Comparison of ENCODE assay signal across 9 cellular contexts in the genomic region with DNA sequence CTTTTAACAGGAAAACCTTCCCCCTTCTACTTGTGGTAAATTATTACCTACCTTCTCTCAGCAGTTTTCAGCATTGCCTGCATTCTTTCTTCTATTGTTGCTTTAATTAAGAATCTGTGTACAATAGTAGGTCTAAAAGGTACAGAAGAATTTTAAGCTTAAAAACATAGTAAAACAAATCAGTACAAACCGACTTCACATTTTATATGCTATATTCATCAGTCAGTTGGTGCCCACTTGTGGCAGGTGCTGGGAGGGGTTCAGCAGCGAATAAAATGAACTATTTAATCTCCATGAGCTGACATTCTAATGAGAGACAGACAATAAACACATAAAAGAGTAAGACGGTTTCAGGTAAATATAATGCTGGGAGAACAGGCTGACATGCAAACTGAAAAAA.
DNase-seq lines count a peak whose midpoint lies in the region; ATAC-seq and TF ChIP-seq lines count a peak whose summit lies in the region.
"Had no signal": no experiment of that assay in that cellular context is flagged by ENCODE, and none has a peak within 500 bp of the region (broad histone marks: within the 10 kb centered on the region; RNA-seq: fewer than 3 reads in every experiment).

No MANE protein-coding gene starts in this region.

- peak; percentile 47 for DNase-seq in EH (ENCODE audit: low read depth)
- DNase-seq in adipocyte (ENCODE audit: low read depth) = peak; percentile 44
- no peak for DNase-seq in right lobe of liver
- DNase-seq in mucosa of gallbladder (ENCODE audit: low spot score) = no peak
- DNase-seq in glutamatergic neuron = no peak
- no peak for DNase-seq in NCI-H345 (lab: John Stamatoyannopoulos, UW)
- DNase-seq in NCI-H2171 treated with DMSO at 0.1 percent for 48 hours (lab: John Stamatoyannopoulos, UW) = no peak

- H3K4me1 ChIP-seq in adipocyte (ENCODE audit: control insufficient read depth, insufficient read depth, low read length) = peaks cover 33% of the 10 kb centered on the region
- peaks cover 0 to 14% (median 0%) of the 10 kb centered on the region in 4 donors for H3K4me1 ChIP-seq in right lobe of liver
- H3K4me1 ChIP-seq: body of pancreas had no signal

- H3K4me3 ChIP-seq in adipocyte (ENCODE audit: low read length) (no peak overlapping the region), right lobe of liver (no peak overlapping the region)
- H3K4me3 ChIP-seq: body of pancreas had no signal

- H3K9me3 Mint-ChIP-seq in glutamatergic neuron (ENCODE audit: unreplicated experiment) = no peaks in the 10 kb centered on the region

- no peaks in the 10 kb centered on the region for H3K36me3 Mint-ChIP-seq in glutamatergic neuron (ENCODE audit: unreplicated experiment)

- 65% methylated on average over 3 of the region's 3 CpGs for WGBS in right lobe of liver (ENCODE audit: insufficient coverage, low coverage, low lambda C conversion rate, missing lambda C conversion rate)

- TF ChIP-seq CTCF in right lobe of liver (IDR thresholded peaks at IDR 0.05) (peak; percentile 23 to 38 (median 29)), glutamatergic neuron (IDR thresholded peaks at IDR 0.05; ENCODE audit: partially characterized antibody, unreplicated experiment) (no peak)

- intact Hi-C loops in right lobe of liver (cut with DNase I) = no loop called here

- no peaks in the 10 kb centered on the region for H3K27me3 Mint-ChIP-seq in glutamatergic neuron (ENCODE audit: unreplicated experiment)

- no peak overlapping the region for H3K27ac Mint-ChIP-seq in glutamatergic neuron (ENCODE audit: unreplicated experiment)

- H3K9me3 ChIP-seq in adipocyte (ENCODE audit: control insufficient read depth, low read length) (no peaks in the 10 kb centered on the region), right lobe of liver (no peaks in the 10 kb centered on the region)
- H3K9me3 ChIP-seq: body of pancreas had no signal

- H3K27me3 ChIP-seq in adipocyte (replicated peaks; ENCODE audit: control insufficient read depth, insufficient read depth, low read length) (no peaks in the 10 kb centered on the region), right lobe of liver (no peaks in the 10 kb centered on the region)
- H3K27me3 ChIP-seq: body of pancreas had no signal

- ATAC-seq in HG02885 (IDR thresholded peaks at IDR 0.05; ENCODE audit: poor library complexity, unreplicated experiment) = peak; percentile 59
- ATAC-seq in right lobe of liver = peak in 1 of 4 donors; percentile 46
- ATAC-seq: body of pancreas had no signal

- H3K9ac ChIP-seq in adipocyte (ENCODE audit: low read length) = no peak overlapping the region

- no peak overlapping the region for H3K27ac ChIP-seq in right lobe of liver
- H3K27ac ChIP-seq: body of pancreas had no signal

- peaks cover 50% of the 10 kb centered on the region for H3K36me3 ChIP-seq in adipocyte (ENCODE audit: control insufficient read depth, insufficient read depth, low read length, severe bottlenecking)
- peaks cover 0 to 5% (median 3%) of the 10 kb centered on the region in 4 donors for H3K36me3 ChIP-seq in right lobe of liver

- no peak for TF ChIP-seq POLR2A in right lobe of liver (IDR thresholded peaks at IDR 0.05)

- peaks cover 10% of the 10 kb centered on the region for H3K4me1 Mint-ChIP-seq in glutamatergic neuron (ENCODE audit: low read depth, unreplicated experiment)

- no peak overlapping the region for H3K4me3 Mint-ChIP-seq in glutamatergic neuron (ENCODE audit: unreplicated experiment)

Comparison
In these comparisons a context has a peak if more than half of its experiments do, and no peak if none do; other contexts are left out.
1. DNase-seq: peak in EH (single experiment) and adipocyte (single experiment); none in right lobe of liver (0 of 3), mucosa of gallbladder (single experiment), glutamatergic neuron (single experiment), NCI-H345 (single experiment) and NCI-H2171 treated with DMSO at 0.1 percent for 48 hours (single experiment).